ENCODE assay signal across 34 cellular contexts in the genomic region with DNA sequence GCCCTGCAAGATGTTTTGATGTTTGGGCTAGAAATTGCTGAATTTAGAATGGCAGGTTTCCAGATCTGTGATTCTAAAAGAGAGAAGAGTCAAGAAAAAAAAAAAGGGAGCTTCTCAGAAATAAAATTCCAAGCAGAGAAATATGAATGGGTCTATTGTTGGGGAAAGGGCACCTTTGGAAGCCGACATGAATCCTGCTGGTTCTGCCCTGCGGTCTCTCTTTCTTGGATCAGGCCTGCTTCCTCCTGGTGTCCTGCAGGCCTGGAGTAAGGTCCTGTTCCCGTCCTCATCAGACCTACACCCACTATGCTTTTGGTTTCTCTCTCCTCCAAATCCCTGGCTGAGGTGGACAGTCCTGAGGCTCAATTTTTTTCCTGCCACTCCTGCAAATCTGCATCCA.
"Had no signal": no experiment of that assay in that cellular context is flagged by ENCODE, and none has a peak within 500 bp of the region (broad histone marks: within the 10 kb centered on the region; RNA-seq: fewer than 3 reads in every experiment).

No MANE protein-coding gene starts in this region.

- H3K9me3 Mint-ChIP-seq: activated B cell treated with CpG ODN at 0.5 μM for 24 hours; activated CD8-positive, alpha-beta T cell treated with anti-CD3 and anti-CD28 coated beads for 36 hours; activated T-cell treated with anti-CD3 and anti-CD28 coated beads, Interleukin-2, amount 50 U/mL, for 4 hours; activated T-helper 17 cell treated with anti-CD3 and anti-CD28 coated beads, Interleukin-2, amount 50 U/mL, for 72 hours; endodermal cell; T-helper 2 cell treated with Interferon-gamma antibody and Interleukin-4, amounts not matched to agents 5 μg/mL and 100 μg/mL, for 36 hours had no signal

- H3K9me3 ChIP-seq: body of pancreas, colonic mucosa, gastrocnemius medialis had no signal

- H3K36me3 ChIP-seq: cardiac muscle cell, colonic mucosa, gastrocnemius medialis, heart right ventricle, WERI-Rb-1 had no signal

- H3K36me3 Mint-ChIP-seq: activated naive CD8-positive, alpha-beta T cell had no signal

- H3K27me3 ChIP-seq: body of pancreas, cardiac muscle cell, colonic mucosa, dorsolateral prefrontal cortex, gastrocnemius medialis, heart right ventricle had no signal

- ATAC-seq: activated CD4-positive, CD25-positive, alpha-beta regulatory T cell treated with anti-CD3 and anti-CD28 coated beads, Interleukin-2, amount 50 U/mL, for 24 hours; activated CD8-positive, alpha-beta T cell treated with anti-CD3 and anti-CD28 coated beads for 36 hours; activated T-cell treated with anti-CD3 and anti-CD28 coated beads, Interleukin-2, amount 50 U/mL, for 4 hours; activated T-helper 17 cell treated with anti-CD3 and anti-CD28 coated beads, Interleukin-2, amount 50 U/mL, for 72 hours; body of pancreas; esophagus mucosa; gastrocnemius medialis; heart right ventricle; T-helper 17 cell had no signal

- H3K27me3 Mint-ChIP-seq: activated B cell treated with CpG ODN at 0.5 μM for 24 hours; activated CD8-positive, alpha-beta T cell treated with anti-CD3 and anti-CD28 coated beads for 36 hours; activated naive CD8-positive, alpha-beta T cell; activated T-helper 17 cell treated with anti-CD3 and anti-CD28 coated beads, Interleukin-2, amount 50 U/mL, for 72 hours had no signal

- H3K4me3 ChIP-seq: body of pancreas, cardiac muscle cell, colonic mucosa, dorsolateral prefrontal cortex, gastrocnemius medialis, heart right ventricle had no signal

- H3K4me1 Mint-ChIP-seq: activated B cell treated with CpG ODN at 0.5 μM for 24 hours; activated T-helper 17 cell treated with anti-CD3 and anti-CD28 coated beads, Interleukin-2, amount 50 U/mL, for 72 hours had no signal

- H3K27ac Mint-ChIP-seq: activated B cell treated with CpG ODN at 0.5 μM for 24 hours; activated CD8-positive, alpha-beta T cell treated with anti-CD3 and anti-CD28 coated beads for 36 hours; activated naive CD8-positive, alpha-beta T cell; activated T-helper 17 cell treated with anti-CD3 and anti-CD28 coated beads, Interleukin-2, amount 50 U/mL, for 72 hours; endodermal cell; T-helper 17 cell; T-helper 2 cell treated with Interferon-gamma antibody and Interleukin-4, amounts not matched to agents 5 μg/mL and 100 μg/mL, for 36 hours had no signal

- DNase-seq: activated B cell treated with CpG ODN at 0.5 μM for 24 hours; activated CD4-positive, alpha-beta T cell treated with anti-CD3 and anti-CD28 coated beads for 48 hours; activated CD4-positive, alpha-beta T cell treated with anti-CD3 and anti-CD28 coated beads, Interleukin-2, amount 50 U/mL, for 1 hour; activated CD4-positive, alpha-beta T cell treated with anti-CD3 and anti-CD28 coated beads, Interleukin-2, amount 50 U/mL, for 48 hours; activated CD8-positive, alpha-beta memory T cell treated with anti-CD3 and anti-CD28 coated beads for 24 hours; activated CD8-positive, alpha-beta T cell treated with anti-CD3 and anti-CD28 coated beads for 36 hours; activated effector memory CD4-positive, alpha-beta T cell treated with Interleukin-2 at 50 U/mL for 16 hours; activated gamma-delta T cell treated with Interleukin-2 at 50 U/mL for 16 hours; activated naive CD4-positive, alpha-beta T cell treated with anti-CD3 and anti-CD28 coated beads, Interleukin-2, amount 50 U/mL, for 16 hours; activated naive CD4-positive, alpha-beta T cell treated with Interleukin-2 at 50 U/mL for 16 hours; activated T-cell treated with anti-CD3 and anti-CD28 coated beads, Interleukin-2, amount 50 U/mL, for 4 hours; amniotic stem cell; aorta; body of pancreas; central memory CD4-positive, alpha-beta T cell; cerebellar nuclear complex; colonic mucosa; dorsolateral prefrontal cortex; effector memory CD4-positive, alpha-beta T cell; endodermal cell; foreskin fibroblast; gastrocnemius medialis; glutamatergic neuron; heart right ventricle; T-helper 1 cell; T-helper 17 cell; T1000; WERI-Rb-1 had no signal

- H3K4me3 Mint-ChIP-seq: activated B cell treated with CpG ODN at 0.5 μM for 24 hours; activated CD8-positive, alpha-beta T cell treated with anti-CD3 and anti-CD28 coated beads for 36 hours; activated naive CD8-positive, alpha-beta T cell; activated T-cell treated with anti-CD3 and anti-CD28 coated beads, Interleukin-2, amount 50 U/mL, for 4 hours; activated T-helper 17 cell treated with anti-CD3 and anti-CD28 coated beads, Interleukin-2, amount 50 U/mL, for 72 hours; endodermal cell; T-helper 17 cell; T-helper 2 cell treated with Interferon-gamma antibody and Interleukin-4, amounts not matched to agents 5 μg/mL and 100 μg/mL, for 36 hours had no signal

- H3K27ac ChIP-seq: body of pancreas, cardiac muscle cell, colonic mucosa, gastrocnemius medialis, heart right ventricle, WERI-Rb-1 had no signal

- H3K4me1 ChIP-seq: body of pancreas, colonic mucosa, gastrocnemius medialis, heart right ventricle had no signal
